In the genomic region with DNA sequence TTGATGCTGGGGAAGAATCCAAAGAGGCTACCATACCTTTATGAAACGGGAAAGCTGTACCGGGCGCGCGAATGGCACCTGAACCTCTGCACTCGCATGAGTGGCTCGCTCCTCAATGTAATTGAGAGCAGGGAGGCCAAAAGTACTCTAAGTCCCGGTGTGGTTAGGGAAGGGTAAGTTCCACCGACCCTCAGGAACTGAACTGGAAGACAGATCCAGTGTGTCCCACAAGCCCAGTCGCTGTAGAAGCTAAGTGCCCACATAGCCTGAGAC, we compare ENCODE assay signal across 7 cellular contexts. TPM values are rescaled to one million over a fixed set of nuclear protein-coding genes. Genes with fewer than 3 reads are reported as not detected.
DNase-seq lines count a peak whose midpoint lies in the region; ATAC-seq and TF ChIP-seq lines count a peak whose summit lies in the region.

No MANE protein-coding gene starts in this region.

- TF ChIP-seq CTCF in OCI-LY7 (conservative IDR thresholded peaks at IDR 0.05; ENCODE audit: low read length) = no peak

- H3K27me3 ChIP-seq in GM23248 (replicated peaks; ENCODE audit: insufficient read depth) (no peaks in the 10 kb centered on the region), mucosa of rectum (ENCODE audit: control insufficient read depth in 2 of 2, insufficient read depth in 2 of 2, low read length in 2 of 2) (no peaks in the 10 kb centered on the region)

- peak overlapping the region; percentile 88 for H3K4me2 ChIP-seq in GM23248 (ENCODE audit: unreplicated experiment)
- peak overlapping the region; percentile 95 for H3K4me2 ChIP-seq in OCI-LY7 (ENCODE audit: low read length)

- no peaks in the 10 kb centered on the region for H3K9me3 ChIP-seq in GM23248 (ENCODE audit: low read depth)
- H3K9me3 ChIP-seq in OCI-LY7 (ENCODE audit: low read length) = no peaks in the 10 kb centered on the region
- H3K9me3 ChIP-seq in mucosa of rectum (ENCODE audit: control insufficient read depth in 2 of 2, low read length in 2 of 2) = no peaks in the 10 kb centered on the region

- H2AFZ ChIP-seq in GM23248 (peak overlapping the region; percentile 44), OCI-LY7 (ENCODE audit: low read length) (peak overlapping the region; percentile 20; the same call in 1 of the 2 replicates)

- DNase-seq in GM23248 (no peak), OCI-LY7 (ENCODE audit: low spot score) (peak; percentile 32), dedifferentiated amniotic fluid mesenchymal stem cell (ENCODE audit: extremely low spot score) (peak; percentile 14), NCI-H446 (lab: John Stamatoyannopoulos, UW) (no peak), NCI-H1436 treated with DMSO at 0.1 percent for 48 hours (lab: John Stamatoyannopoulos, UW) (no peak)

- H3K36me3 ChIP-seq in GM23248 (ENCODE audit: low read depth) = no peaks in the 10 kb centered on the region
- peaks cover 35% of the 10 kb centered on the region for H3K36me3 ChIP-seq in OCI-LY7 (ENCODE audit: insufficient read depth, low read length)
- peaks cover 0 to 4% of the 10 kb centered on the region in 2 donors for H3K36me3 ChIP-seq in mucosa of rectum (ENCODE audit: control insufficient read depth in 2 of 2, insufficient read depth in 2 of 2, low read length in 2 of 2)

- 1 to 3% methylated on average over 10 of the region's 10 CpGs for WGBS in GM23248 (ENCODE audit: low coverage in 1 of 2, low lambda C conversion rate in 2 of 2, missing lambda C conversion rate in 2 of 2), 2 experiments

- H3K27ac ChIP-seq in GM23248 (peak overlapping the region; percentile 65), OCI-LY7 (ENCODE audit: low read depth, low read length, poor library complexity, severe bottlenecking) (peak overlapping the region; percentile 90), mucosa of rectum (ENCODE audit: low read depth in 2 of 2, low read length in 2 of 2) (peak overlapping the region; percentile 84 to 87)

- POLR2A ChIA-PET in OCI-LY7 (lab: Charles Lee) = interaction anchor here (0.6 to 4.1 kb wide), 11 partner anchors 9 to 168 kb away, joined by 3 to 32 read pairs (median 3); a partner anchor contains a TSS

- H3K9ac ChIP-seq in GM23248 = peak overlapping the region; percentile 84
- H3K9ac ChIP-seq in mucosa of rectum (ENCODE audit: low read depth in 1 of 2, low read length in 2 of 2) = peak overlapping the region; percentile 67 to 79

- H3K4me3 ChIP-seq in GM23248 (peak overlapping the region; percentile 96), OCI-LY7 (ENCODE audit: low read depth, low read length, poor library complexity, severe bottlenecking) (peak overlapping the region; percentile 97), mucosa of rectum (ENCODE audit: low read length in 2 of 2) (peak overlapping the region; percentile 81 to 85)

- peaks cover 30% of the 10 kb centered on the region for H3K4me1 ChIP-seq in GM23248 (ENCODE audit: insufficient read depth)
- peaks cover 28% of the 10 kb centered on the region for H3K4me1 ChIP-seq in OCI-LY7 (ENCODE audit: insufficient read depth, low read length, poor library complexity, severe bottlenecking)
- peaks cover 26 to 29% of the 10 kb centered on the region in 2 donors for H3K4me1 ChIP-seq in mucosa of rectum (ENCODE audit: control insufficient read depth in 2 of 2, insufficient read depth in 2 of 2, low read length in 2 of 2)

- H3F3A ChIP-seq in GM23248 (ENCODE audit: insufficient read depth) = peaks cover 41% of the 10 kb centered on the region

- CTCF ChIA-PET in OCI-LY7 (lab: Charles Lee; ENCODE audit: unreplicated experiment) = interaction anchor here (0.9 kb wide), 1 partner anchor 65 kb away, joined by 5 read pairs; no protein-coding TSS in a partner anchor

- intact Hi-C loops in OCI-LY7 (cut with micrococcal nuclease; ENCODE audit: unreplicated experiment) = loop anchor here (2.0 to 5.0 kb wide), 5 partner anchors 55 to 125 kb away; a partner anchor contains a TSS

- H4K20me1 ChIP-seq in GM23248 (ENCODE audit: insufficient read depth) (peaks cover 23% of the 10 kb centered on the region), OCI-LY7 (ENCODE audit: insufficient read depth, low read length) (peaks cover 25% of the 10 kb centered on the region; the same call in 1 of the 2 replicates)

- in situ Hi-C loops in GM23248 (cut with MboI) = no loop called here

- ATAC-seq in HG03442 (IDR thresholded peaks at IDR 0.05; ENCODE audit: unreplicated experiment) = no peak

- H3K79me2 ChIP-seq in GM23248 (ENCODE audit: insufficient read depth) (peaks cover 55% of the 10 kb centered on the region), OCI-LY7 (ENCODE audit: insufficient read depth, low read depth, low read length) (peaks cover 55% of the 10 kb centered on the region)

- H3K9me2 ChIP-seq in GM23248 (ENCODE audit: insufficient read depth) (no peaks in the 10 kb centered on the region), OCI-LY7 (ENCODE audit: insufficient read depth, low read length) (no peaks in the 10 kb centered on the region)

- BruUV-seq in OCI-LY7 (replicated peaks; lab: Mats Ljungman, UMichigan) = TSS peak; percentile 53

RNA-seq across cellular contexts. Expression of a gene that starts 1.0 kb away (rescaled TPM):
- total RNA-seq in GM23248 (2014; rRNA removed; shearing (Covaris generic)) = 3.9 and 4.3 TPM in 2 replicates
- 3.2 and 3.3 TPM in 2 replicates for polyA plus RNA-seq in GM23248 (2016; fragmentation: Nextera tagmentation; extraction: Ambion mirVana)
- total RNA-seq in OCI-LY7 (2014; rRNA removed; shearing (Covaris generic)) = 7.7 and 11.2 TPM in 2 replicates
- total RNA-seq in OCI-LY7 (2022) = 65.2 and 77.9 TPM in 2 replicates

RNA-seq across cellular contexts. Expression of a gene that starts 24.8 kb away (rescaled TPM):
- 3.9 and 17.5 TPM in 2 replicates for total RNA-seq in GM23248 (2014; rRNA removed; shearing (Covaris generic))
- 4.0 and 6.1 TPM in 2 replicates for polyA plus RNA-seq in GM23248 (2016; fragmentation: Nextera tagmentation; extraction: Ambion mirVana)
- total RNA-seq in OCI-LY7 (2014; rRNA removed; shearing (Covaris generic)) = 41.8 and 50.5 TPM in 2 replicates
- 160 and 164 TPM in 2 replicates for total RNA-seq in OCI-LY7 (2022)

RNA-seq across cellular contexts. Expression of a gene that starts 36.7 kb away (rescaled TPM):
- 3.7 and 7.5 TPM in 2 replicates for total RNA-seq in GM23248 (2014; rRNA removed; shearing (Covaris generic))
- polyA plus RNA-seq in GM23248 (2016; fragmentation: Nextera tagmentation; extraction: Ambion mirVana) = 16.7 and 21.0 TPM in 2 replicates
- 15.6 and 29.1 TPM in 2 replicates for total RNA-seq in OCI-LY7 (2014; rRNA removed; shearing (Covaris generic))
- total RNA-seq in OCI-LY7 (2022) = 65.6 and 67.9 TPM in 2 replicates

RNA-seq across cellular contexts. Expression of a gene that starts 41.6 kb away (rescaled TPM):
- total RNA-seq in GM23248 (2014; rRNA removed; shearing (Covaris generic)) = 120 and 141 TPM in 2 replicates
- 91.9 and 93.1 TPM in 2 replicates for polyA plus RNA-seq in GM23248 (2016; fragmentation: Nextera tagmentation; extraction: Ambion mirVana)
- 44.2 and 45.5 TPM in 2 replicates for total RNA-seq in OCI-LY7 (2014; rRNA removed; shearing (Covaris generic))
- 32.7 and 41.6 TPM in 2 replicates for total RNA-seq in OCI-LY7 (2022)

RNA-seq across cellular contexts. Expression of a gene that starts 46.0 kb away (rescaled TPM):
- total RNA-seq in GM23248 (2014; rRNA removed; shearing (Covaris generic)) = 4.3 and 11.1 TPM in 2 replicates
- 3.6 and 4.4 TPM in 2 replicates for polyA plus RNA-seq in GM23248 (2016; fragmentation: Nextera tagmentation; extraction: Ambion mirVana)
- total RNA-seq in OCI-LY7 (2014; rRNA removed; shearing (Covaris generic)) = 17.0 and 17.4 TPM in 2 replicates
- total RNA-seq in OCI-LY7 (2022) = 28.2 and 32.0 TPM in 2 replicates

Comparison
In these comparisons a context has a peak if more than half of its experiments do, and no peak if none do; other contexts are left out.
1. DNase-seq: peak in OCI-LY7 (single experiment) and dedifferentiated amniotic fluid mesenchymal stem cell (single experiment); none in GM23248 (single experiment), NCI-H446 (0 of 2) and NCI-H1436 treated with DMSO at 0.1 percent for 48 hours (single experiment).
2. Peak in every context shown above with its lines, with median percentiles within 50 percentile points of each other: H3K27ac ChIP-seq and H3K4me3 ChIP-seq.